In genomic region chr20:58466309-58466708, GRCh38 we compare ENCODE assay signal across 27 cellular contexts. TPM values are rescaled to one million over a fixed set of nuclear protein-coding genes. Genes with fewer than 3 reads are reported as not detected.
DNase-seq lines count a peak whose midpoint lies in the region; ATAC-seq, FAIRE-seq and TF ChIP-seq lines count a peak whose summit lies in the region.
"Had no signal": no experiment of that assay in that cellular context is flagged by ENCODE, and none has a peak within 500 bp of the region (broad histone marks: within the 10 kb centered on the region; RNA-seq: fewer than 3 reads in every experiment).

No MANE protein-coding gene starts in this region.

- no peaks in the 10 kb centered on the region; the same call in 1 of the 2 replicates for H4K20me1 ChIP-seq in HepG2 (ENCODE audit: insufficient read depth, low read length)

- no peak for TF ChIP-seq RAD21 in HepG2 (CRISPR knock-in tag; IDR thresholded peaks at IDR 0.05)

- DNase-seq in HepG2 (ENCODE audit: low spot score) (no peak), right lobe of liver (no peak), RWPE2 (ENCODE audit: low spot score) (peak; percentile 79), endodermal cell (peak; percentile 34), neural crest cell (ENCODE audit: low read depth, low spot score) (no peak), NCI-H226 (no peak), tibial artery (no peak)
- DNase-seq: 8988T; ACHN; AML-193; BE2C; CD4-positive, alpha-beta T cell; CD8-positive, alpha-beta memory T cell; DMS 273 treated with DMSO at 0.1 percent for 48 hours; DMS79; EL; GDM1; HCEC 1CT had no signal

- intact Hi-C loops in HepG2 (cut with micrococcal nuclease; ENCODE audit: unreplicated experiment): no loop called here
- intact Hi-C loops in right lobe of liver (cut with DNase I): no loop called here
- intact Hi-C loops in tibial artery (cut with DNase I; ENCODE audit: low total_unique reads): no loop called here

- FAIRE-seq in HepG2 (lab: Jason Lieb, UNC): no peak
- FAIRE-seq: A549, D721Med, GM12878, GM19239, H54 had no signal

- no peak overlapping the region for H2AFZ ChIP-seq in HepG2 (ENCODE audit: low read length)

- H3K27ac Mint-ChIP-seq in endodermal cell (no peak overlapping the region), neural crest cell (ENCODE audit: unreplicated experiment) (peak overlapping the region; percentile 29)
- H3K27ac Mint-ChIP-seq: CD14-positive monocyte; CD4-positive, alpha-beta T cell; CD8-positive, alpha-beta memory T cell; GM23338 had no signal

- TF ChIP-seq EP300 in HepG2 (IDR thresholded peaks at IDR 0.05; ENCODE audit: low read depth in 2 of 2, low read length in 2 of 2): no peak
- TF ChIP-seq EP300 in HepG2 (CRISPR knock-in tag; IDR thresholded peaks at IDR 0.05; ENCODE audit: borderline replicate concordance): no peak

- H3K4me1 ChIP-seq in HepG2 (ENCODE audit: insufficient read depth, low read length) (no peaks in the 10 kb centered on the region), right lobe of liver (no peaks in the 10 kb centered on the region), RWPE2 (ENCODE audit: insufficient read depth, poor library complexity, severe bottlenecking) (peaks cover 15% of the 10 kb centered on the region), endodermal cell (ENCODE audit: control insufficient read depth, insufficient read depth, low read length) (no peaks in the 10 kb centered on the region), tibial artery (no peaks in the 10 kb centered on the region)
- H3K4me1 ChIP-seq: A549; BLaER1 treated with 17β-estradiol and CSF1 and Interleukin-3, amounts not matched to agents 10 nM and 100 nM had no signal

- BruUV-seq in HepG2 (replicated peaks; lab: Mats Ljungman, UMichigan): no TSS peak

- in situ Hi-C loops in HepG2 (cut with HindIII; ENCODE audit: extremely low pct_ligation_motif_present, low pct_unique_long_range_greater_than_20kb): no loop called here

- no peak overlapping the region for H3K4me3 Mint-ChIP-seq in endodermal cell
- no peak overlapping the region for H3K4me3 Mint-ChIP-seq in neural crest cell
- H3K4me3 Mint-ChIP-seq: CD14-positive monocyte; CD4-positive, alpha-beta T cell; CD8-positive, alpha-beta memory T cell; GM23338 had no signal

- POLR2A ChIA-PET in HepG2 (lab: Yijun Ruan, JAX): no interaction called here

- CTCF ChIA-PET in HepG2 (lab: Yijun Ruan, JAX; ENCODE audit: low intra/inter-chr PET ratio, low total read pairs): no interaction called here

- H3K4me1 Mint-ChIP-seq in endodermal cell (peaks cover 19% of the 10 kb centered on the region), neural crest cell (no peaks in the 10 kb centered on the region)
- H3K4me1 Mint-ChIP-seq: CD14-positive monocyte; CD8-positive, alpha-beta memory T cell had no signal

- TF ChIP-seq POLR2A in HepG2 (IDR thresholded peaks at IDR 0.05; ENCODE audit: insufficient read depth in 1 of 2, low read depth in 2 of 2, low read length in 2 of 2) (no peak), right lobe of liver (IDR thresholded peaks at IDR 0.05) (no peak)

- H3K9ac ChIP-seq in HepG2 (ENCODE audit: insufficient read depth, low read depth, low read length) (no peak overlapping the region), endodermal cell (ENCODE audit: extremely low read depth, low read length, poor library complexity, severe bottlenecking) (no peak overlapping the region)
- H3K9ac ChIP-seq: BLaER1 treated with 17β-estradiol and CSF1 and Interleukin-3, amounts not matched to agents 10 nM and 100 nM had no signal

- H3K79me2 ChIP-seq in HepG2 (ENCODE audit: insufficient read depth, low read length): no peaks in the 10 kb centered on the region

- H3K27me3 Mint-ChIP-seq in endodermal cell (ENCODE audit: insufficient read depth): no peaks in the 10 kb centered on the region
- no peaks in the 10 kb centered on the region for H3K27me3 Mint-ChIP-seq in neural crest cell (ENCODE audit: low read depth)

- H3K9me3 Mint-ChIP-seq in endodermal cell (peaks cover 5% of the 10 kb centered on the region), neural crest cell (no peaks in the 10 kb centered on the region)
- H3K9me3 Mint-ChIP-seq: CD4-positive, alpha-beta T cell had no signal

- H3K36me3 ChIP-seq in HepG2 (replicated peaks in 1 of 2; ENCODE audit: control insufficient read depth in 1 of 2, insufficient read depth in 2 of 2, low read length in 2 of 2): no peaks in the 10 kb centered on the region
- H3K36me3 ChIP-seq in right lobe of liver: no peaks in the 10 kb centered on the region
- no peaks in the 10 kb centered on the region for H3K36me3 ChIP-seq in RWPE2 (ENCODE audit: low read depth)
- no peaks in the 10 kb centered on the region for H3K36me3 ChIP-seq in endodermal cell (ENCODE audit: control insufficient read depth, insufficient read depth, low read length)
- no peaks in the 10 kb centered on the region for H3K36me3 ChIP-seq in tibial artery
- H3K36me3 ChIP-seq: BE2C; BLaER1 treated with 17β-estradiol and CSF1 and Interleukin-3, amounts not matched to agents 10 nM and 100 nM had no signal

- no peak overlapping the region for H3K4me2 ChIP-seq in HepG2 (ENCODE audit: low read depth, low read length)
- H3K4me2 ChIP-seq: A549; BLaER1 treated with 17β-estradiol and CSF1 and Interleukin-3, amounts not matched to agents 10 nM and 100 nM; GM23338 had no signal

- no peak for TF ChIP-seq CTCF in HepG2 (CRISPR knock-in tag; IDR thresholded peaks at IDR 0.05)
- TF ChIP-seq CTCF in right lobe of liver (IDR thresholded peaks at IDR 0.05): no peak
- TF ChIP-seq CTCF in RWPE2 (IDR thresholded peaks at IDR 0.05; ENCODE audit: poor library complexity, severe bottlenecking): no peak
- no peak for TF ChIP-seq CTCF in endodermal cell (conservative IDR thresholded peaks at IDR 0.05)
- no peak for TF ChIP-seq CTCF in neural crest cell (conservative IDR thresholded peaks at IDR 0.05)
- TF ChIP-seq CTCF in tibial artery (IDR thresholded peaks at IDR 0.05): no peak

- H3K4me3 ChIP-seq in HepG2 (replicated peaks in 1 of 3; ENCODE audit: insufficient read depth in 1 of 3, low read depth in 2 of 3, low read length in 3 of 3): no peak overlapping the region
- H3K4me3 ChIP-seq in right lobe of liver: no peak overlapping the region
- H3K4me3 ChIP-seq in RWPE2 (ENCODE audit: severe bottlenecking): no peak overlapping the region
- no peak overlapping the region for H3K4me3 ChIP-seq in endodermal cell (ENCODE audit: low read length)
- no peak overlapping the region for H3K4me3 ChIP-seq in tibial artery
- H3K4me3 ChIP-seq: A549; BLaER1 treated with 17β-estradiol and CSF1 and Interleukin-3, amounts not matched to agents 10 nM and 100 nM; GM12878; GM23338 had no signal

- ATAC-seq in HepG2: no peak
- no peak for ATAC-seq in right lobe of liver
- ATAC-seq in RWPE2 (ENCODE audit: low read depth): no peak
- ATAC-seq in HG03342 (IDR thresholded peaks at IDR 0.05; ENCODE audit: unreplicated experiment): no peak
- ATAC-seq: A549, GM12878 had no signal

- H3K9me3 ChIP-seq in HepG2 (ENCODE audit: low read length) (no peaks in the 10 kb centered on the region), right lobe of liver (no peaks in the 10 kb centered on the region), RWPE2 (ENCODE audit: severe bottlenecking) (no peaks in the 10 kb centered on the region), endodermal cell (ENCODE audit: control insufficient read depth, low read length) (no peaks in the 10 kb centered on the region), tibial artery (no peaks in the 10 kb centered on the region)
- H3K9me3 ChIP-seq: A549, BE2C had no signal

- H3K36me3 Mint-ChIP-seq in endodermal cell (ENCODE audit: low read depth) (peaks cover 13% of the 10 kb centered on the region), neural crest cell (ENCODE audit: low read depth) (no peaks in the 10 kb centered on the region)
- H3K36me3 Mint-ChIP-seq: CD14-positive monocyte; CD8-positive, alpha-beta memory T cell had no signal

- H3K27ac ChIP-seq in HepG2 (ENCODE audit: extremely low read length, insufficient read depth, low read length): no peak overlapping the region
- no peak overlapping the region for H3K27ac ChIP-seq in right lobe of liver
- H3K27ac ChIP-seq in RWPE2 (ENCODE audit: poor library complexity, severe bottlenecking): no peak overlapping the region
- no peak overlapping the region for H3K27ac ChIP-seq in endodermal cell (ENCODE audit: low read depth, low read length)
- no peak overlapping the region for H3K27ac ChIP-seq in tibial artery
- H3K27ac ChIP-seq: A549; BLaER1 treated with 17β-estradiol and CSF1 and Interleukin-3, amounts not matched to agents 10 nM and 100 nM had no signal

- H3K27me3 ChIP-seq in HepG2 (ENCODE audit: control insufficient read depth in 1 of 2, insufficient read depth in 2 of 2, low read length in 2 of 2): peaks cover 0 to 20% of the 10 kb centered on the region in 2 experiments; a peak in 4 of 5 replicates
- H3K27me3 ChIP-seq in right lobe of liver: no peaks in the 10 kb centered on the region
- no peaks in the 10 kb centered on the region for H3K27me3 ChIP-seq in RWPE2 (ENCODE audit: insufficient read depth, poor library complexity, severe bottlenecking)
- H3K27me3 ChIP-seq in endodermal cell (ENCODE audit: control insufficient read depth, insufficient read depth, low read length, poor library complexity, severe bottlenecking): no peaks in the 10 kb centered on the region
- H3K27me3 ChIP-seq in tibial artery: no peaks in the 10 kb centered on the region
- H3K27me3 ChIP-seq: BE2C; BLaER1 treated with 17β-estradiol and CSF1 and Interleukin-3, amounts not matched to agents 10 nM and 100 nM had no signal

- 62% methylated on average over 16 of the region's 21 CpGs for WGBS in HepG2 (ENCODE audit: low lambda C conversion rate)
- 90% methylated on average over 16 of the region's 21 CpGs for WGBS in right lobe of liver (ENCODE audit: insufficient coverage, low coverage, low lambda C conversion rate, missing lambda C conversion rate)
- 94 to 100% methylated on average over 16 to 21 of the region's 21 CpGs for WGBS in endodermal cell (ENCODE audit: insufficient coverage in 1 of 2, insufficient read length in 1 of 2), 2 experiments

RNA-seq across cellular contexts. Expression of gene APCDD1L, which starts 48.9 kb away (rescaled TPM):
- total RNA-seq in HepG2 (2016; rRNA removed; fragmentation: Illumina TruSeq; extraction: Trizol): not detected in 2 replicates
- not detected in 2 replicates for total RNA-seq in HepG2 (2016; cell fraction: cytosol; rRNA removed; fragmentation: Illumina TruSeq; extraction: Trizol; ENCODE audit: low read depth)
- total RNA-seq in HepG2 (2016; cell fraction: insoluble cytoplasmic fraction; rRNA removed; fragmentation: Illumina TruSeq; extraction: Trizol): not detected in 2 replicates
- not detected in 2 replicates for total RNA-seq in HepG2 (2016; cell fraction: membrane; rRNA removed; fragmentation: Illumina TruSeq; extraction: Trizol)
- not detected in 2 replicates for total RNA-seq in HepG2 (2016; cell fraction: nucleus; rRNA removed; fragmentation: Illumina TruSeq; extraction: Trizol)
- not detected in 2 replicates for polyA plus RNA-seq in HepG2 (2011; rRNA removed)
- not detected in 2 replicates for polyA plus RNA-seq in HepG2 (2011; cell fraction: cytosol; rRNA removed)
- polyA plus RNA-seq in HepG2 (2011; cell fraction: nucleus; rRNA removed): not detected in 2 replicates
- not detected in 2 replicates for polyA plus RNA-seq in HepG2 (2012)
- polyA plus RNA-seq in HepG2 (2016; cell fraction: cytosol; fragmentation: Illumina TruSeq; extraction: Trizol; ENCODE audit: low read depth): not detected in 2 replicates
- not detected in 2 replicates for polyA plus RNA-seq in HepG2 (2016; cell fraction: insoluble cytoplasmic fraction; fragmentation: Illumina TruSeq; extraction: Trizol; ENCODE audit: low read depth)
- not detected in 2 replicates for polyA plus RNA-seq in HepG2 (2016; cell fraction: membrane; fragmentation: Illumina TruSeq; extraction: Trizol; ENCODE audit: low read depth)
- polyA plus RNA-seq in HepG2 (2016; cell fraction: nucleus; fragmentation: Illumina TruSeq; extraction: Trizol; ENCODE audit: insufficient read depth, low read depth): not detected in 2 replicates
- polyA minus RNA-seq in HepG2 (2011; rRNA and poly(A)+ RNA removed; ENCODE audit: low replicate concordance): 0.09 TPM in 1 of 2 replicates, not detected in the other
- not detected in 2 replicates for polyA minus RNA-seq in HepG2 (2011; cell fraction: cytosol; rRNA and poly(A)+ RNA removed)
- polyA minus RNA-seq in HepG2 (2011; cell fraction: nucleus; rRNA and poly(A)+ RNA removed): not detected in 2 replicates
- total RNA-seq in right lobe of liver: under 1 TPM in 1 of 6 experiments, not detected in 5; 0.04 TPM
- 1 to 10 TPM; 6.4 TPM for total RNA-seq in endodermal cell
- 0.78 TPM for polyA plus RNA-seq in endodermal cell (2013, experiment 1 of 2)
- 1.1 TPM for polyA plus RNA-seq in endodermal cell (2013, experiment 2 of 2)
- total RNA-seq in neural crest cell: not detected in 2 replicates
- total RNA-seq: CD4-positive, alpha-beta T cell; CD8-positive, alpha-beta memory T cell; GM12878 had no signal
- polyA plus RNA-seq: A549; CD14-positive monocyte; CD8-positive, alpha-beta memory T cell had no signal

Comparison
In these comparisons a context has a peak if more than half of its experiments do, and no peak if none do; other contexts are left out.
1. DNase-seq: peak in RWPE2 (single experiment) and endodermal cell (single experiment); none in HepG2 (single experiment), right lobe of liver (0 of 3), neural crest cell (single experiment), NCI-H226 (single experiment) and tibial artery (0 of 2).